Comparison of ENCODE assay signal across 11 cellular contexts in the genomic region with DNA sequence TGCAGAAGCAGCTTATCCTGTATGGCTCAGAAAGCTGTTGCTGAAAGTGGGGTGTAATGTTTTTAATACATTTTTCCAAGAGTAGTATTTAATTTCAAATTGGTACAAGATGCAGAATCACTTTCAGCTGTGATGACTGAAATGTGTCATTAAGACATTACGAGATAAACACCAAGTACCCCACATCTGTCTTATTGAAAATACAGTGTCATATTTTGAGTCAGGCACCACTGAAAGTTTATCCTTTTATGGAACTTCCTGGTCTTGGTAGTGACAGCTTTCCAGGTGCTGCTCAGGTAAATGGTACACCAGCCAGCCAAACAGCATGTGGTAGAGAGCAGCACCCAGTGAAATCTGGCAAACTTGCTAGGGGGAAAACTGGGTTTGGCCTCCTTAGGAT. TPM values are rescaled to one million over a fixed set of nuclear protein-coding genes. Genes with fewer than 3 reads are reported as not detected.
DNase-seq lines count a peak whose midpoint lies in the region; ATAC-seq and TF ChIP-seq lines count a peak whose summit lies in the region.
"Had no signal": no experiment of that assay in that cellular context is flagged by ENCODE, and none has a peak within 500 bp of the region (broad histone marks: within the 10 kb centered on the region; RNA-seq: fewer than 3 reads in every experiment).

No MANE protein-coding gene starts in this region.

- H3K27me3 Mint-ChIP-seq in CD4-positive, alpha-beta T cell, result no peaks in the 10 kb centered on the region
- H3K27me3 Mint-ChIP-seq in stimulated activated naive B cell treated with anti-CD40 and anti-IgM and Interleukin-4, amounts not matched to agents 10 μg/mL and 1 μg/mL and 100 μg/mL, for 72 hours, result no peaks in the 10 kb centered on the region

- intact Hi-C loops in CD4-positive, alpha-beta T cell (cut with DNase I, micrococcal nuclease), result no loop called here

- TF ChIP-seq CTCF in CD4-positive, alpha-beta T cell (IDR thresholded peaks at IDR 0.05), result no peak

- H3K27ac Mint-ChIP-seq in CD4-positive, alpha-beta T cell, result peak overlapping the region; percentile 69
- peak overlapping the region; percentile 22 for H3K27ac Mint-ChIP-seq in stimulated activated naive B cell treated with anti-CD40 and anti-IgM and Interleukin-4, amounts not matched to agents 10 μg/mL and 1 μg/mL and 100 μg/mL, for 72 hours
- H3K27ac Mint-ChIP-seq: CD14-positive monocyte had no signal

- CTCF ChIA-PET in CD4-positive, alpha-beta T cell (lab: Charles Lee), result interaction anchor here (1.4 kb wide), 1 partner anchor 14 kb away, joined by 4 read pairs; no protein-coding TSS in a partner anchor

- ATAC-seq in CD4-positive, alpha-beta T cell (ENCODE audit: poor library complexity), result no peak
- ATAC-seq in HG02610 (IDR thresholded peaks at IDR 0.05; ENCODE audit: unreplicated experiment) (peak; percentile 37), esophagus mucosa (peak; percentile 42), GM21447 (IDR thresholded peaks at IDR 0.05; ENCODE audit: unreplicated experiment) (no peak)
- peak in 1 of 2 donors; percentile 16 for ATAC-seq in stimulated activated naive B cell treated with anti-CD40 and anti-IgM and Interleukin-4, amounts not matched to agents 10 μg/mL and 1 μg/mL and 100 μg/mL, for 72 hours (replicated peaks)
- ATAC-seq: A549, HepG2 had no signal

- H3K4me1 Mint-ChIP-seq in CD4-positive, alpha-beta T cell (ENCODE audit: low read depth), result peaks cover 2% of the 10 kb centered on the region
- peaks cover 8 to 12% of the 10 kb centered on the region in 2 donors for H3K4me1 Mint-ChIP-seq in stimulated activated naive B cell treated with anti-CD40 and anti-IgM and Interleukin-4, amounts not matched to agents 10 μg/mL and 1 μg/mL and 100 μg/mL, for 72 hours

- no peak overlapping the region for H3K4me3 Mint-ChIP-seq in CD4-positive, alpha-beta T cell
- H3K4me3 Mint-ChIP-seq in stimulated activated naive B cell treated with anti-CD40 and anti-IgM and Interleukin-4, amounts not matched to agents 10 μg/mL and 1 μg/mL and 100 μg/mL, for 72 hours, result no peak overlapping the region
- H3K4me3 Mint-ChIP-seq: CD14-positive monocyte had no signal

- POLR2A ChIA-PET in CD4-positive, alpha-beta T cell (lab: Charles Lee), result interaction anchor here (0.8 kb wide), 1 partner anchor 8 kb away, joined by 3 read pairs; no protein-coding TSS in a partner anchor

- no peaks in the 10 kb centered on the region for H3K9me3 ChIP-seq in CD4-positive, alpha-beta T cell (ENCODE audit: control insufficient read depth, low read length)
- H3K9me3 ChIP-seq: A549 had no signal

- no peak overlapping the region for H3K27ac ChIP-seq in CD4-positive, alpha-beta T cell (ENCODE audit: low read depth, low read length)
- H3K27ac ChIP-seq: A549, GM23248 had no signal

- peaks cover 85% of the 10 kb centered on the region for H3K36me3 Mint-ChIP-seq in CD4-positive, alpha-beta T cell (ENCODE audit: low read depth)
- peaks cover 23 to 55% of the 10 kb centered on the region in 2 donors for H3K36me3 Mint-ChIP-seq in stimulated activated naive B cell treated with anti-CD40 and anti-IgM and Interleukin-4, amounts not matched to agents 10 μg/mL and 1 μg/mL and 100 μg/mL, for 72 hours

- H3K9me3 Mint-ChIP-seq in CD4-positive, alpha-beta T cell, result no peaks in the 10 kb centered on the region
- H3K9me3 Mint-ChIP-seq in stimulated activated naive B cell treated with anti-CD40 and anti-IgM and Interleukin-4, amounts not matched to agents 10 μg/mL and 1 μg/mL and 100 μg/mL, for 72 hours, result no peaks in the 10 kb centered on the region
- H3K9me3 Mint-ChIP-seq: CD14-positive monocyte had no signal

- no peaks in the 10 kb centered on the region for H3K27me3 ChIP-seq in CD4-positive, alpha-beta T cell (ENCODE audit: control insufficient read depth, insufficient read depth, low read length)

- no peak for DNase-seq in CD4-positive, alpha-beta T cell
- DNase-seq in stimulated activated naive B cell treated with anti-CD40 and anti-IgM and Interleukin-4, amounts not matched to agents 10 μg/mL and 1 μg/mL and 100 μg/mL, for 72 hours, result no peak
- no peak for DNase-seq in NCI-H2196 treated with DMSO at 0.1 percent for 48 hours (lab: John Stamatoyannopoulos, UW; ENCODE audit: unreplicated experiment)
- DNase-seq: DMS53, GM23248 had no signal

RNA-seq across cellular contexts. Expression of gene ASTE1, which starts 16.9 kb away (rescaled TPM):
- 10 to 100 TPM; 25.6 to 26.6 TPM for total RNA-seq in CD4-positive, alpha-beta T cell
- total RNA-seq in esophagus mucosa, result 4.8 TPM

RNA-seq across cellular contexts. Expression of gene NEK11, which starts 17.0 kb away (rescaled TPM):
- 1 to 10 TPM; 1.6 to 4.2 TPM for total RNA-seq in CD4-positive, alpha-beta T cell
- 3.4 TPM for total RNA-seq in esophagus mucosa

Comparison
In these comparisons a context has a peak if more than half of its experiments do, and no peak if none do; other contexts are left out.
1. ATAC-seq: peak in HG02610 (single experiment) and esophagus mucosa (single experiment); none in CD4-positive, alpha-beta T cell (single experiment) and GM21447 (single experiment).